In genomic region chr15:92164327-92165000, GRCh38 we compare ENCODE assay signal across 15 cellular contexts.
DNase-seq lines count a peak whose midpoint lies in the region; ATAC-seq lines count a peak whose summit lies in the region.
"Had no signal": no experiment of that assay in that cellular context is flagged by ENCODE, and none has a peak within 500 bp of the region (broad histone marks: within the 10 kb centered on the region; RNA-seq: fewer than 3 reads in every experiment).

No MANE protein-coding gene starts in this region.

- H3K36me3 ChIP-seq in H7 (replicated peaks; ENCODE audit: control insufficient read depth, insufficient read depth, low read length) = no peaks in the 10 kb centered on the region; the same call in 1 of the 2 replicates
- H3K36me3 ChIP-seq: ovary had no signal

- DNase-seq in H7 (peak; percentile 59), astrocyte of the hippocampus (ENCODE audit: low read depth, low spot score) (peak; percentile 88), islet precursor cell (peak; percentile 81), renal cortical epithelial cell (ENCODE audit: low read depth) (peak; percentile 49), activated gamma-delta T cell treated with Interleukin-2 at 50 U/mL for 16 hours (no peak), right cardiac atrium (no peak), NK-92 (lab: John Stamatoyannopoulos, UW; ENCODE audit: unreplicated experiment) (no peak)
- DNase-seq: aorta; MM.1S; NCI-H2227 treated with DMSO at 0.1 percent for 48 hours; ovary; stimulated activated CD4-positive, alpha-beta T cell treated with anti-CD3 and anti-CD28 coated beads, Interleukin-4, amount 100 ng/mL, for 1 hour had no signal

- 75% methylated on average over 10 of the region's 10 CpGs for WGBS in right cardiac atrium

- H3K27ac ChIP-seq in right cardiac atrium (ENCODE audit: low read length) = no peak overlapping the region
- H3K27ac ChIP-seq: epithelial cell of prostate, ovary had no signal

- H3K27me3 ChIP-seq in H7 (ENCODE audit: control insufficient read depth, insufficient read depth, low read length) (no peaks in the 10 kb centered on the region), right cardiac atrium (ENCODE audit: control insufficient read depth, insufficient read depth) (no peaks in the 10 kb centered on the region)
- H3K27me3 ChIP-seq: ovary had no signal

- ATAC-seq in right cardiac atrium = no peak
- no peak for ATAC-seq in GM21717 (IDR thresholded peaks at IDR 0.05; ENCODE audit: unreplicated experiment)
- ATAC-seq: HCT116 had no signal

- no peaks in the 10 kb centered on the region for H3K9me3 ChIP-seq in right cardiac atrium (ENCODE audit: control insufficient read depth, low read length)
- H3K9me3 ChIP-seq: ovary had no signal

- no peak overlapping the region for H3K4me3 ChIP-seq in H7 (ENCODE audit: insufficient read depth, low read depth, low read length)
- H3K4me3 ChIP-seq in right cardiac atrium (ENCODE audit: low read length) = no peak overlapping the region
- H3K4me3 ChIP-seq: ovary had no signal

- intact Hi-C loops in right cardiac atrium (cut with DNase I) = no loop called here

- no peaks in the 10 kb centered on the region for H3K4me1 ChIP-seq in right cardiac atrium (ENCODE audit: control insufficient read depth, insufficient read depth, low read length)

Comparison
In these comparisons a context has a peak if more than half of its experiments do, and no peak if none do; other contexts are left out.
1. DNase-seq: peak in H7 (single experiment), astrocyte of the hippocampus (single experiment), islet precursor cell (single experiment) and renal cortical epithelial cell (single experiment); none in activated gamma-delta T cell treated with Interleukin-2 at 50 U/mL for 16 hours (single experiment), right cardiac atrium (0 of 3) and NK-92 (single experiment).